Comparison of ENCODE assay signal across 8 cellular contexts in the genomic region with DNA sequence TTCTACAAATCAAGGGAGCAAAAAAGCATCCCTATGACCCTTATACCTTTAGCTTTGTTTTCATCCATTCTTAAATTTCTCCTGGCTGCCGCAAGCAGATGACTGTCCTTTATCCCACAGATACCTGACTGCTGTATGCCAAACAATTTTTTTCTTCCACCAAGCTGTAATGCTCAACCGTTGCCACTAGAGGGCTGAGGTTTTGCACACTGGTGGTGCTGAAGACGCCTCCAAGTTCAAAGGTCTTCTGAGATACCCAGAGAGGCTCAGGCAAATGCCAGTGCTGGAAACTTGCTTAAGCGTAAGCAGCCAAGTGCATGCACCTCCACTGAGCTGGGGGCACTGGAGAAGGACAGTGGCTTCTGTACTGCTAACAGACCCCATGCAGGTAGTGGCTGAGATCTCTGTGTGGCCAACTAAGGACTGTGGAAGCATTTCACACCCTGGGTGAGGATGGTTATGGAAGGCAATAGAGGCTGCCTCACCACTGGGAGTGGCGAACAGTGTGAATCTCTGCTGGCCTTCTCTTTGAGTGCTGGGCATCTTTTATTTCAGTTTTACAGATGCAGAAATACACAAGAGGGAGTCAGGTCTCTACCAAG. TPM values are rescaled to one million over a fixed set of nuclear protein-coding genes. Genes with fewer than 3 reads are reported as not detected.
DNase-seq lines count a peak whose midpoint lies in the region; ATAC-seq and TF ChIP-seq lines count a peak whose summit lies in the region.

No MANE protein-coding gene starts in this region.

- DNase-seq in BJ (ENCODE audit: low read depth) (no peak), OCI-LY7 (ENCODE audit: low spot score) (peak; percentile 64), activated T-cell treated with anti-CD3 and anti-CD28 coated beads for 1 hour (ENCODE audit: low read depth) (peak; percentile 37), fibroblast of gingiva (ENCODE audit: low read depth) (peak; percentile 42), transverse colon (peak; percentile 52)

- H3K27me3 ChIP-seq in BJ (ENCODE audit: control insufficient read depth, insufficient read depth, low read length) (no peaks in the 10 kb centered on the region), neutrophil (peaks cover 11% of the 10 kb centered on the region), transverse colon (no peaks in the 10 kb centered on the region)

- no peaks in the 10 kb centered on the region for H3K79me2 ChIP-seq in OCI-LY7 (ENCODE audit: insufficient read depth, low read depth, low read length)

- peak; percentile 78 for ATAC-seq in GM18909 (IDR thresholded peaks at IDR 0.05; ENCODE audit: poor library complexity, unreplicated experiment)
- peak; percentile 66 for ATAC-seq in HG03460 (IDR thresholded peaks at IDR 0.05; ENCODE audit: unreplicated experiment)

- TF ChIP-seq CTCF in BJ (IDR thresholded peaks at IDR 0.05; ENCODE audit: insufficient read depth, low read depth, low read length) (peak; percentile 94), OCI-LY7 (conservative IDR thresholded peaks at IDR 0.05; ENCODE audit: low read length) (peak; percentile 92), neutrophil (IDR thresholded peaks at IDR 0.05) (peak; percentile 59), transverse colon (IDR thresholded peaks at IDR 0.05) (peak; percentile 80 to 90 (median 89))

- CTCF ChIA-PET in BJ (lab: Yijun Ruan, JAX) (interaction anchor here (0.6 to 5.8 kb wide), 30 partner anchors 8 to 280 kb away, joined by 3 to 40 read pairs (median 4); no protein-coding TSS in a partner anchor), OCI-LY7 (lab: Charles Lee; ENCODE audit: unreplicated experiment) (interaction anchor here (0.6 to 1.3 kb wide), 3 partner anchors 244 to 279 kb away, joined by 3 to 4 read pairs (median 3); no protein-coding TSS in a partner anchor)

- H3K9me2 ChIP-seq in OCI-LY7 (ENCODE audit: insufficient read depth, low read length) = no peaks in the 10 kb centered on the region

- intact Hi-C loops in OCI-LY7 (cut with micrococcal nuclease; ENCODE audit: unreplicated experiment) (loop anchor here (1.0 to 5.0 kb wide), 3 partner anchors 132 to 278 kb away; no protein-coding TSS in a partner anchor), transverse colon (cut with DNase I; ENCODE audit: low total_unique reads) (loop anchor here (5.0 kb wide), 1 partner anchor 278 kb away; no protein-coding TSS in a partner anchor)

- in situ Hi-C loops in transverse colon (cut with MboI; ENCODE audit: low pct_ligation_motif_present in 1 of 4, low pct_unique_long_range_greater_than_20kb in 1 of 4, low sequenced_read_pairs in 3 of 4) = loop anchor here (5.0 to 25.0 kb wide), 3 partner anchors 130 to 218 kb away; no protein-coding TSS in a partner anchor

- H3K4me3 ChIP-seq in BJ (ENCODE audit: low read depth, low read length) = no peak overlapping the region
- H3K4me3 ChIP-seq in OCI-LY7 (ENCODE audit: low read depth, low read length, poor library complexity, severe bottlenecking) = no peak overlapping the region
- H3K4me3 ChIP-seq in neutrophil (ENCODE audit: low read depth in 1 of 2, low read length in 1 of 2) = no peak overlapping the region
- no peak overlapping the region for H3K4me3 ChIP-seq in transverse colon

- H4K20me1 ChIP-seq in OCI-LY7 (ENCODE audit: insufficient read depth, low read length) = no peaks in the 10 kb centered on the region

- no peak overlapping the region for H3K4me2 ChIP-seq in OCI-LY7 (ENCODE audit: low read length)

- no peak overlapping the region for H3K27ac ChIP-seq in OCI-LY7 (ENCODE audit: low read depth, low read length, poor library complexity, severe bottlenecking)
- H3K27ac ChIP-seq in neutrophil = no peak overlapping the region
- H3K27ac ChIP-seq in transverse colon = no peak overlapping the region

- 25% methylated on average over 1 to 5 of the region's 5 CpGs for WGBS in transverse colon (ENCODE audit: low coverage in 1 of 2), 2 donors

- no peaks in the 10 kb centered on the region for H3K36me3 ChIP-seq in BJ (ENCODE audit: control insufficient read depth, insufficient read depth, low read length)
- H3K36me3 ChIP-seq in OCI-LY7 (ENCODE audit: insufficient read depth, low read length) = no peaks in the 10 kb centered on the region
- no peaks in the 10 kb centered on the region for H3K36me3 ChIP-seq in neutrophil
- H3K36me3 ChIP-seq in transverse colon = no peaks in the 10 kb centered on the region

- TF ChIP-seq EP300 in transverse colon (IDR thresholded peaks at IDR 0.05; ENCODE audit: low read depth) = no peak

- POLR2A ChIA-PET in BJ (lab: Charles Lee) = no interaction called here
- POLR2A ChIA-PET in OCI-LY7 (lab: Charles Lee) = interaction anchor here (0.6 to 0.7 kb wide), 2 partner anchors 114 to 1676 kb away, joined by 3 read pairs; no protein-coding TSS in a partner anchor

- no peaks in the 10 kb centered on the region for H3K9me3 ChIP-seq in OCI-LY7 (ENCODE audit: low read length)
- H3K9me3 ChIP-seq in neutrophil = no peaks in the 10 kb centered on the region
- no peaks in the 10 kb centered on the region for H3K9me3 ChIP-seq in transverse colon

- no peak overlapping the region for H2AFZ ChIP-seq in OCI-LY7 (ENCODE audit: low read length)

- BruUV-seq in OCI-LY7 (replicated peaks; lab: Mats Ljungman, UMichigan) = no TSS peak

- no peaks in the 10 kb centered on the region for H3K4me1 ChIP-seq in OCI-LY7 (ENCODE audit: insufficient read depth, low read length, poor library complexity, severe bottlenecking)
- no peaks in the 10 kb centered on the region for H3K4me1 ChIP-seq in neutrophil (ENCODE audit: control insufficient read depth in 1 of 2, insufficient read depth in 1 of 2, low read depth in 1 of 2, low read length in 1 of 2)
- no peaks in the 10 kb centered on the region for H3K4me1 ChIP-seq in transverse colon

- no peak for TF ChIP-seq POLR2A in transverse colon (IDR thresholded peaks at IDR 0.05)

RNA-seq across cellular contexts. Expression of a gene that starts 28.5 kb away (rescaled TPM):
- 2.6 and 2.9 TPM in 2 replicates for polyA plus RNA-seq in BJ (2011; rRNA removed)
- 1.9 and 6.8 TPM in 2 replicates for polyA minus RNA-seq in BJ (2011; rRNA and poly(A)+ RNA removed)
- total RNA-seq in OCI-LY7 (2014; rRNA removed; shearing (Covaris generic)) = 0.98 and 2.4 TPM in 2 replicates
- total RNA-seq in OCI-LY7 (2022) (0.83 and 1.9 TPM in 2 replicates), transverse colon (1 to 10 TPM in 1 of 4 donors, under 1 TPM in 1, not detected in 2; 0.68 to 1.1 TPM)
